In genomic region chr1:112700290-112701226, GRCh38 we compare ENCODE assay signal across 1 cellular context.
TF ChIP-seq lines count a peak whose summit lies in the region.

No MANE protein-coding gene starts in this region.

TF ChIP-seq in GM12878, 131 proteins besides CTCF, POLR2A, EP300 and RAD21 (continued from another document and continues in another):
- TF ChIP-seq, protein P1, sequence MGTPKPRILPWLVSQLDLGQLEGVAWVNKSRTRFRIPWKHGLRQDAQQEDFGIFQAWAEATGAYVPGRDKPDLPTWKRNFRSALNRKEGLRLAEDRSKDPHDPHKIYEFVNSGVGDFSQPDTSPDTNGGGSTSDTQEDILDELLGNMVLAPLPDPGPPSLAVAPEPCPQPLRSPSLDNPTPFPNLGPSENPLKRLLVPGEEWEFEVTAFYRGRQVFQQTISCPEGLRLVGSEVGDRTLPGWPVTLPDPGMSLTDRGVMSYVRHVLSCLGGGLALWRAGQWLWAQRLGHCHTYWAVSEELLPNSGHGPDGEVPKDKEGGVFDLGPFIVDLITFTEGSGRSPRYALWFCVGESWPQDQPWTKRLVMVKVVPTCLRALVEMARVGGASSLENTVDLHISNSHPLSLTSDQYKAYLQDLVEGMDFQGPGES (IDR thresholded peaks at IDR 0.05) = no peak
- TF ChIP-seq NR2F1 (conservative IDR thresholded peaks at IDR 0.05) (peak; percentile 42), ZNF24 (IDR thresholded peaks at IDR 0.05) (no peak), ZBTB4 (CRISPR knock-in tag; IDR thresholded peaks at IDR 0.05) (no peak), RUNX3 (IDR thresholded peaks at IDR 0.05; ENCODE audit: low read length) (peak; percentile 76), IKZF2 (IDR thresholded peaks at IDR 0.05) (peak in 1 of 2 experiments; percentile 57; a peak in 3 of 4 replicates), FOXM1 (IDR thresholded peaks at IDR 0.05; ENCODE audit: low read depth, low read length) (0 out of 2 replicates have a peak, but pooled peaks have one; percentile 31), TCF3 (IDR thresholded peaks at IDR 0.05; ENCODE audit: borderline replicate concordance, insufficient read depth, low read depth, low read length) (no peak), TBL1XR1 (IDR thresholded peaks at IDR 0.05; ENCODE audit: low read depth, low read length) (peak; percentile 19; the same call in 1 of the 2 replicates), HDGF (IDR thresholded peaks at IDR 0.05) (0 out of 2 replicates have a peak, but pooled peaks have one; percentile 13), IKZF1 (conservative IDR thresholded peaks at IDR 0.05) (peak; percentile 56; the same call in 1 of the 2 replicates), BACH1 (IDR thresholded peaks at IDR 0.05; ENCODE audit: borderline replicate concordance) (no peak; the same call in 1 of the 2 replicates), POU2F2 (IDR thresholded peaks at IDR 0.05; ENCODE audit: borderline replicate concordance, low read depth, low read length) (peak; percentile 41; the same call in 1 of the 3 replicates), ZNF217 (IDR thresholded peaks at IDR 0.05) (no peak), SREBF2 (IDR thresholded peaks at IDR 0.05; ENCODE audit: low read length) (no peak), BCL11A (IDR thresholded peaks at IDR 0.05; ENCODE audit: low read depth, low read length) (0 out of 2 replicates have a peak, but pooled peaks have one; percentile 27), YY1 (IDR thresholded peaks at IDR 0.05; ENCODE audit: low read depth, low read length) (peak; percentile 1; the same call in 1 of the 2 replicates), HDAC6 (IDR thresholded peaks at IDR 0.05; ENCODE audit: unreplicated experiment) (no peak), CHD1 (IDR thresholded peaks at IDR 0.05; ENCODE audit: low read depth, low read length) (no peak), STAT3 (IDR thresholded peaks at IDR 0.05; ENCODE audit: low read depth, low read length) (no peak), ZBED1 (IDR thresholded peaks at IDR 0.05; ENCODE audit: borderline replicate concordance) (peak; percentile 63; the same call in 1 of the 2 replicates), MTA2 (IDR thresholded peaks at IDR 0.05; ENCODE audit: low read depth) (peak; percentile 54), JUNB (IDR thresholded peaks at IDR 0.05) (peak; percentile 50), CHD2 (IDR thresholded peaks at IDR 0.05; ENCODE audit: borderline replicate concordance, low read depth, low read length) (0 out of 2 replicates have a peak, but pooled peaks have one; percentile 58), RELA (IDR thresholded peaks at IDR 0.05; ENCODE audit: borderline replicate concordance, partially characterized antibody) (no peak), ATF3 (IDR thresholded peaks at IDR 0.05; ENCODE audit: borderline replicate concordance, extremely low read depth, low read depth, low read length) (no peak), POLR2AphosphoS5 (IDR thresholded peaks at IDR 0.05; ENCODE audit: low read length) (peak; percentile 80), WRNIP1 (IDR thresholded peaks at IDR 0.05; ENCODE audit: borderline replicate concordance, low read depth, low read length) (no peak), KLF5 (IDR thresholded peaks at IDR 0.05; ENCODE audit: partially characterized antibody) (no peak), RB1 (IDR thresholded peaks at IDR 0.05; ENCODE audit: borderline replicate concordance) (no peak), EGR1 (IDR thresholded peaks at IDR 0.05; ENCODE audit: borderline replicate concordance in 1 of 2, low read depth in 2 of 2, low read length in 2 of 2) (peak; percentile 15 to 97), CBFB (IDR thresholded peaks at IDR 0.05; ENCODE audit: low read depth) (no peak), NR2C1 (IDR thresholded peaks at IDR 0.05) (no peak), MEF2A (IDR thresholded peaks at IDR 0.05; ENCODE audit: insufficient read depth, low read depth, low read length) (peak; percentile 86), POLR2AphosphoS2 (IDR thresholded peaks at IDR 0.05; ENCODE audit: low read depth, low read length) (no peak; the same call in 1 of the 2 replicates), RELB (IDR thresholded peaks at IDR 0.05; ENCODE audit: low read depth) (0 out of 2 replicates have a peak, but pooled peaks have one; percentile 44), BRCA1 (IDR thresholded peaks at IDR 0.05; ENCODE audit: low read depth, low read length) (no peak), BHLHE40 (IDR thresholded peaks at IDR 0.05; ENCODE audit: borderline replicate concordance in 1 of 2, low read depth in 2 of 2, low read length in 1 of 2) (peak in 1 of 2 experiments; percentile 37; a peak in 1 of 4 replicates), PAX8 (IDR thresholded peaks at IDR 0.05) (no peak), ZZZ3 (IDR thresholded peaks at IDR 0.05; ENCODE audit: control insufficient read depth, insufficient read length, low read depth) (no peak), HDAC2 (IDR thresholded peaks at IDR 0.05) (no peak)
- TF ChIP-seq, protein P2, sequence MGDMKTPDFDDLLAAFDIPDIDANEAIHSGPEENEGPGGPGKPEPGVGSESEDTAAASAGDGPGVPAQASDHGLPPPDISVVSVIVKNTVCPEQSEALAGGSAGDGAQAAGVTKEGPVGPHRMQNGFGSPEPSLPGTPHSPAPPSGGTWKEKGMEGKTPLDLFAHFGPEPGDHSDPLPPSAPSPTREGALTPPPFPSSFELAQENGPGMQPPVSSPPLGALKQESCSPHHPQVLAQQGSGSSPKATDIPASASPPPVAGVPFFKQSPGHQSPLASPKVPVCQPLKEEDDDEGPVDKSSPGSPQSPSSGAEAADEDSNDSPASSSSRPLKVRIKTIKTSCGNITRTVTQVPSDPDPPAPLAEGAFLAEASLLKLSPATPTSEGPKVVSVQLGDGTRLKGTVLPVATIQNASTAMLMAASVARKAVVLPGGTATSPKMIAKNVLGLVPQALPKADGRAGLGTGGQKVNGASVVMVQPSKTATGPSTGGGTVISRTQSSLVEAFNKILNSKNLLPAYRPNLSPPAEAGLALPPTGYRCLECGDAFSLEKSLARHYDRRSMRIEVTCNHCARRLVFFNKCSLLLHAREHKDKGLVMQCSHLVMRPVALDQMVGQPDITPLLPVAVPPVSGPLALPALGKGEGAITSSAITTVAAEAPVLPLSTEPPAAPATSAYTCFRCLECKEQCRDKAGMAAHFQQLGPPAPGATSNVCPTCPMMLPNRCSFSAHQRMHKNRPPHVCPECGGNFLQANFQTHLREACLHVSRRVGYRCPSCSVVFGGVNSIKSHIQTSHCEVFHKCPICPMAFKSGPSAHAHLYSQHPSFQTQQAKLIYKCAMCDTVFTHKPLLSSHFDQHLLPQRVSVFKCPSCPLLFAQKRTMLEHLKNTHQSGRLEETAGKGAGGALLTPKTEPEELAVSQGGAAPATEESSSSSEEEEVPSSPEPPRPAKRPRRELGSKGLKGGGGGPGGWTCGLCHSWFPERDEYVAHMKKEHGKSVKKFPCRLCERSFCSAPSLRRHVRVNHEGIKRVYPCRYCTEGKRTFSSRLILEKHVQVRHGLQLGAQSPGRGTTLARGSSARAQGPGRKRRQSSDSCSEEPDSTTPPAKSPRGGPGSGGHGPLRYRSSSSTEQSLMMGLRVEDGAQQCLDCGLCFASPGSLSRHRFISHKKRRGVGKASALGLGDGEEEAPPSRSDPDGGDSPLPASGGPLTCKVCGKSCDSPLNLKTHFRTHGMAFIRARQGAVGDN (IDR thresholded peaks at IDR 0.05) = no peak
- TF ChIP-seq, protein P3, sequence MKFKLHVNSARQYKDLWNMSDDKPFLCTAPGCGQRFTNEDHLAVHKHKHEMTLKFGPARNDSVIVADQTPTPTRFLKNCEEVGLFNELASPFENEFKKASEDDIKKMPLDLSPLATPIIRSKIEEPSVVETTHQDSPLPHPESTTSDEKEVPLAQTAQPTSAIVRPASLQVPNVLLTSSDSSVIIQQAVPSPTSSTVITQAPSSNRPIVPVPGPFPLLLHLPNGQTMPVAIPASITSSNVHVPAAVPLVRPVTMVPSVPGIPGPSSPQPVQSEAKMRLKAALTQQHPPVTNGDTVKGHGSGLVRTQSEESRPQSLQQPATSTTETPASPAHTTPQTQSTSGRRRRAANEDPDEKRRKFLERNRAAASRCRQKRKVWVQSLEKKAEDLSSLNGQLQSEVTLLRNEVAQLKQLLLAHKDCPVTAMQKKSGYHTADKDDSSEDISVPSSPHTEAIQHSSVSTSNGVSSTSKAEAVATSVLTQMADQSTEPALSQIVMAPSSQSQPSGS (IDR thresholded peaks at IDR 0.05; ENCODE audit: low read length) = peak; percentile 92
- TF ChIP-seq, protein P4, sequence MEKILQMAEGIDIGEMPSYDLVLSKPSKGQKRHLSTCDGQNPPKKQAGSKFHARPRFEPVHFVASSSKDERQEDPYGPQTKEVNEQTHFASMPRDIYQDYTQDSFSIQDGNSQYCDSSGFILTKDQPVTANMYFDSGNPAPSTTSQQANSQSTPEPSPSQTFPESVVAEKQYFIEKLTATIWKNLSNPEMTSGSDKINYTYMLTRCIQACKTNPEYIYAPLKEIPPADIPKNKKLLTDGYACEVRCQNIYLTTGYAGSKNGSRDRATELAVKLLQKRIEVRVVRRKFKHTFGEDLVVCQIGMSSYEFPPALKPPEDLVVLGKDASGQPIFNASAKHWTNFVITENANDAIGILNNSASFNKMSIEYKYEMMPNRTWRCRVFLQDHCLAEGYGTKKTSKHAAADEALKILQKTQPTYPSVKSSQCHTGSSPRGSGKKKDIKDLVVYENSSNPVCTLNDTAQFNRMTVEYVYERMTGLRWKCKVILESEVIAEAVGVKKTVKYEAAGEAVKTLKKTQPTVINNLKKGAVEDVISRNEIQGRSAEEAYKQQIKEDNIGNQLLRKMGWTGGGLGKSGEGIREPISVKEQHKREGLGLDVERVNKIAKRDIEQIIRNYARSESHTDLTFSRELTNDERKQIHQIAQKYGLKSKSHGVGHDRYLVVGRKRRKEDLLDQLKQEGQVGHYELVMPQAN (conservative IDR thresholded peaks at IDR 0.05) = 0 out of 2 replicates have a peak, but pooled peaks have one; percentile 40
- TF ChIP-seq, protein P5, sequence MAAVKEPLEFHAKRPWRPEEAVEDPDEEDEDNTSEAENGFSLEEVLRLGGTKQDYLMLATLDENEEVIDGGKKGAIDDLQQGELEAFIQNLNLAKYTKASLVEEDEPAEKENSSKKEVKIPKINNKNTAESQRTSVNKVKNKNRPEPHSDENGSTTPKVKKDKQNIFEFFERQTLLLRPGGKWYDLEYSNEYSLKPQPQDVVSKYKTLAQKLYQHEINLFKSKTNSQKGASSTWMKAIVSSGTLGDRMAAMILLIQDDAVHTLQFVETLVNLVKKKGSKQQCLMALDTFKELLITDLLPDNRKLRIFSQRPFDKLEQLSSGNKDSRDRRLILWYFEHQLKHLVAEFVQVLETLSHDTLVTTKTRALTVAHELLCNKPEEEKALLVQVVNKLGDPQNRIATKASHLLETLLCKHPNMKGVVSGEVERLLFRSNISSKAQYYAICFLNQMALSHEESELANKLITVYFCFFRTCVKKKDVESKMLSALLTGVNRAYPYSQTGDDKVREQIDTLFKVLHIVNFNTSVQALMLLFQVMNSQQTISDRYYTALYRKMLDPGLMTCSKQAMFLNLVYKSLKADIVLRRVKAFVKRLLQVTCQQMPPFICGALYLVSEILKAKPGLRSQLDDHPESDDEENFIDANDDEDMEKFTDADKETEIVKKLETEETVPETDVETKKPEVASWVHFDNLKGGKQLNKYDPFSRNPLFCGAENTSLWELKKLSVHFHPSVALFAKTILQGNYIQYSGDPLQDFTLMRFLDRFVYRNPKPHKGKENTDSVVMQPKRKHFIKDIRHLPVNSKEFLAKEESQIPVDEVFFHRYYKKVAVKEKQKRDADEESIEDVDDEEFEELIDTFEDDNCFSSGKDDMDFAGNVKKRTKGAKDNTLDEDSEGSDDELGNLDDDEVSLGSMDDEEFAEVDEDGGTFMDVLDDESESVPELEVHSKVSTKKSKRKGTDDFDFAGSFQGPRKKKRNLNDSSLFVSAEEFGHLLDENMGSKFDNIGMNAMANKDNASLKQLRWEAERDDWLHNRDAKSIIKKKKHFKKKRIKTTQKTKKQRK (IDR thresholded peaks at IDR 0.05; ENCODE audit: low read depth, low read length) = no peak
- TF ChIP-seq, protein P6, sequence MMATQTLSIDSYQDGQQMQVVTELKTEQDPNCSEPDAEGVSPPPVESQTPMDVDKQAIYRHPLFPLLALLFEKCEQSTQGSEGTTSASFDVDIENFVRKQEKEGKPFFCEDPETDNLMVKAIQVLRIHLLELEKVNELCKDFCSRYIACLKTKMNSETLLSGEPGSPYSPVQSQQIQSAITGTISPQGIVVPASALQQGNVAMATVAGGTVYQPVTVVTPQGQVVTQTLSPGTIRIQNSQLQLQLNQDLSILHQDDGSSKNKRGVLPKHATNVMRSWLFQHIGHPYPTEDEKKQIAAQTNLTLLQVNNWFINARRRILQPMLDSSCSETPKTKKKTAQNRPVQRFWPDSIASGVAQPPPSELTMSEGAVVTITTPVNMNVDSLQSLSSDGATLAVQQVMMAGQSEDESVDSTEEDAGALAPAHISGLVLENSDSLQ (IDR thresholded peaks at IDR 0.05) = 0 out of 2 replicates have a peak, but pooled peaks have one; percentile 29
